In genomic region chr22:41857160-41857859, GRCh38 we compare ENCODE assay signal across 9 cellular contexts. TPM values are rescaled to one million over a fixed set of nuclear protein-coding genes. Genes with fewer than 3 reads are reported as not detected.
A peak's percentile ranks its signal among the peaks of the same experiment; 100 is the strongest.
DNase-seq lines count a peak whose midpoint lies in the region; ATAC-seq lines count a peak whose summit lies in the region.
"Had no signal": no experiment of that assay in that cellular context is flagged by ENCODE, and none has a peak within 500 bp of the region (broad histone marks: within the 10 kb centered on the region; RNA-seq: fewer than 3 reads in every experiment).

No MANE protein-coding gene starts in this region.

- no peak overlapping the region for H3K27ac Mint-ChIP-seq in activated naive CD8-positive, alpha-beta T cell treated with anti-CD3 and anti-CD28 coated beads, Interleukin-2, amount 10 ng/mL, durations not matched to agents 7 days and 5 days

- WGBS in right cardiac atrium, result 53% methylated on average over 7 of the region's 7 CpGs

- H3K9me3 Mint-ChIP-seq in activated naive CD8-positive, alpha-beta T cell treated with anti-CD3 and anti-CD28 coated beads, Interleukin-2, amount 10 ng/mL, durations not matched to agents 7 days and 5 days, result no peaks in the 10 kb centered on the region

- DNase-seq in CMK (ENCODE audit: low read depth), result peak; percentile 52
- DNase-seq in HPDE6-E6E7 (ENCODE audit: extremely low spot score), result peak; percentile 73
- peak; percentile 29 to 70 for DNase-seq in SW 1271 (lab: John Stamatoyannopoulos, UW)
- DNase-seq in activated naive CD8-positive, alpha-beta T cell treated with anti-CD3 and anti-CD28 coated beads, Interleukin-2, amount 10 ng/mL, durations not matched to agents 7 days and 5 days, result peak; percentile 44
- peak in 2 of 3 donors; percentile 25 to 63 for DNase-seq in right cardiac atrium
- DNase-seq in stimulated activated CD4-positive, alpha-beta T cell treated with anti-CD3 and anti-CD28 coated beads, Interleukin-12 subunit alpha, Interleukin-12 subunit beta, amount 100 ng/mL, for 48 hours (ENCODE audit: low read depth in 2 of 3, low spot score in 1 of 3), result peak; percentile 77 to 90 (median 77)
- no peak for DNase-seq in occipital lobe (lab: John Stamatoyannopoulos, UW)

- H3K27me3 ChIP-seq in right cardiac atrium (ENCODE audit: control insufficient read depth, insufficient read depth), result no peaks in the 10 kb centered on the region

- no peak overlapping the region for H3K4me3 ChIP-seq in right cardiac atrium (ENCODE audit: low read length)

- peaks cover 4% of the 10 kb centered on the region for H3K36me3 Mint-ChIP-seq in activated naive CD8-positive, alpha-beta T cell treated with anti-CD3 and anti-CD28 coated beads, Interleukin-2, amount 10 ng/mL, durations not matched to agents 7 days and 5 days

- POLR2A ChIA-PET in activated naive CD8-positive, alpha-beta T cell treated with anti-CD3 and anti-CD28 coated beads, Interleukin-2, amount 10 ng/mL, durations not matched to agents 7 days and 5 days (lab: Charles Lee), result interaction anchor here (1.0 kb wide), 1 partner anchor 76 kb away, joined by 3 read pairs; no protein-coding TSS in a partner anchor

- intact Hi-C loops in right cardiac atrium (cut with DNase I), result no loop called here

- no peaks in the 10 kb centered on the region for H3K9me3 ChIP-seq in right cardiac atrium (ENCODE audit: control insufficient read depth, low read length)

- H3K27ac ChIP-seq in right cardiac atrium (ENCODE audit: low read length), result peak overlapping the region; percentile 88

- H3K27me3 Mint-ChIP-seq in activated naive CD8-positive, alpha-beta T cell treated with anti-CD3 and anti-CD28 coated beads, Interleukin-2, amount 10 ng/mL, durations not matched to agents 7 days and 5 days, result no peaks in the 10 kb centered on the region

- peak overlapping the region; percentile 2 for H3K4me3 Mint-ChIP-seq in activated naive CD8-positive, alpha-beta T cell treated with anti-CD3 and anti-CD28 coated beads, Interleukin-2, amount 10 ng/mL, durations not matched to agents 7 days and 5 days

- peaks cover 37% of the 10 kb centered on the region for H3K4me1 Mint-ChIP-seq in activated naive CD8-positive, alpha-beta T cell treated with anti-CD3 and anti-CD28 coated beads, Interleukin-2, amount 10 ng/mL, durations not matched to agents 7 days and 5 days

- ATAC-seq in activated naive CD8-positive, alpha-beta T cell treated with anti-CD3 and anti-CD28 coated beads, Interleukin-2, amount 10 ng/mL, durations not matched to agents 7 days and 5 days (ENCODE audit: low read depth), result peak; percentile 69
- ATAC-seq in right cardiac atrium (peak; percentile 53 to 72), HG03196 (IDR thresholded peaks at IDR 0.05; ENCODE audit: unreplicated experiment) (no peak)

- peaks cover 13% of the 10 kb centered on the region for H3K4me1 ChIP-seq in right cardiac atrium (ENCODE audit: control insufficient read depth, insufficient read depth, low read length)

RNA-seq across cellular contexts. Expression of gene SREBF2, which starts 24.4 kb away (rescaled TPM):
- 100 to 1,000 TPM; 108 to 109 TPM for total RNA-seq in activated naive CD8-positive, alpha-beta T cell treated with anti-CD3 and anti-CD28 coated beads, Interleukin-2, amount 10 ng/mL, durations not matched to agents 7 days and 5 days
- 100 to 1,000 TPM in 2 of 4 donors, 10 to 100 TPM in 2; 77.8 to 119 (median 106) TPM for total RNA-seq in right cardiac atrium
- 71.2 TPM for polyA plus RNA-seq in right cardiac atrium
- total RNA-seq in occipital lobe, result 65.5 TPM

RNA-seq across cellular contexts. Expression of gene CCDC134, which starts 56.8 kb away (rescaled TPM):
- 10 to 100 TPM; 28.2 to 29.2 TPM for total RNA-seq in activated naive CD8-positive, alpha-beta T cell treated with anti-CD3 and anti-CD28 coated beads, Interleukin-2, amount 10 ng/mL, durations not matched to agents 7 days and 5 days
- total RNA-seq in right cardiac atrium, result 1 to 10 TPM; 4.1 to 6.6 (median 5.1) TPM
- 2.2 TPM for polyA plus RNA-seq in right cardiac atrium
- 12.2 TPM for total RNA-seq in occipital lobe

RNA-seq across cellular contexts. Expression of gene SHISA8, which starts 57.6 kb away (rescaled TPM):
- not detected for total RNA-seq in activated naive CD8-positive, alpha-beta T cell treated with anti-CD3 and anti-CD28 coated beads, Interleukin-2, amount 10 ng/mL, durations not matched to agents 7 days and 5 days
- total RNA-seq in right cardiac atrium (1 to 10 TPM; 1.1 to 8.5 (median 2.6) TPM), occipital lobe (not detected)
- polyA plus RNA-seq in right cardiac atrium, result 0.95 TPM
- total RNA-seq: T-helper 2 cell treated with Interferon-gamma antibody and Interleukin-4, amounts not matched to agents 100 ng/mL and 5 ng/mL, for 36 hours had no signal
